10 cellular contexts compared by ENCODE assay signal in genomic region chr6:27333642-27334040, GRCh38. TPM values are rescaled to one million over a fixed set of nuclear protein-coding genes. Genes with fewer than 3 reads are reported as not detected.
DNase-seq lines count a peak whose midpoint lies in the region; ATAC-seq and TF ChIP-seq lines count a peak whose summit lies in the region.
"Had no signal": no experiment of that assay in that cellular context is flagged by ENCODE, and none has a peak within 500 bp of the region (broad histone marks: within the 10 kb centered on the region; RNA-seq: fewer than 3 reads in every experiment).

No MANE protein-coding gene starts in this region.

- ATAC-seq in stimulated activated naive CD8-positive, alpha-beta T cell treated with anti-CD3 and anti-CD28 coated beads, Interleukin-15, Interleukin-2, amounts not matched to agents 100 U/mL and 50 U/mL, for 24 hours: no peak
- no peak for ATAC-seq in activated T-helper 17 cell treated with anti-CD3 and anti-CD28 coated beads, Interleukin-2, amount 50 U/mL, for 72 hours (replicated peaks)
- ATAC-seq in HG02678 (IDR thresholded peaks at IDR 0.05; ENCODE audit: unreplicated experiment): no peak

- H3K4me3 Mint-ChIP-seq in stimulated activated naive CD8-positive, alpha-beta T cell treated with anti-CD3 and anti-CD28 coated beads, Interleukin-15, Interleukin-2, amounts not matched to agents 100 ng/mL and 50 ng/mL, for 24 hours: peak overlapping the region; percentile 89
- H3K4me3 Mint-ChIP-seq in activated T-helper 17 cell treated with anti-CD3 and anti-CD28 coated beads, Interleukin-2, amount 50 U/mL, for 72 hours: peak overlapping the region; percentile 78

- intact Hi-C loops in vagina (cut with DNase I) (no loop called here), posterior cingulate gyrus (cut with DNase I) (no loop called here)

- no peak overlapping the region for H3K27ac Mint-ChIP-seq in stimulated activated naive CD8-positive, alpha-beta T cell treated with anti-CD3 and anti-CD28 coated beads, Interleukin-15, Interleukin-2, amounts not matched to agents 100 ng/mL and 50 ng/mL, for 24 hours
- H3K27ac Mint-ChIP-seq in activated T-helper 17 cell treated with anti-CD3 and anti-CD28 coated beads, Interleukin-2, amount 50 U/mL, for 72 hours: no peak overlapping the region

- H3K36me3 Mint-ChIP-seq in stimulated activated naive CD8-positive, alpha-beta T cell treated with anti-CD3 and anti-CD28 coated beads, Interleukin-15, Interleukin-2, amounts not matched to agents 100 ng/mL and 50 ng/mL, for 24 hours (ENCODE audit: low read depth): peaks cover 5% of the 10 kb centered on the region
- peaks cover 7% of the 10 kb centered on the region for H3K36me3 Mint-ChIP-seq in activated T-helper 17 cell treated with anti-CD3 and anti-CD28 coated beads, Interleukin-2, amount 50 U/mL, for 72 hours (ENCODE audit: low read depth)

- H3K36me3 ChIP-seq in vagina: no peaks in the 10 kb centered on the region
- H3K36me3 ChIP-seq: thoracic aorta had no signal

- peaks cover 18% of the 10 kb centered on the region for H3K4me1 Mint-ChIP-seq in stimulated activated naive CD8-positive, alpha-beta T cell treated with anti-CD3 and anti-CD28 coated beads, Interleukin-15, Interleukin-2, amounts not matched to agents 100 ng/mL and 50 ng/mL, for 24 hours (ENCODE audit: low read depth)
- peaks cover 7% of the 10 kb centered on the region for H3K4me1 Mint-ChIP-seq in activated T-helper 17 cell treated with anti-CD3 and anti-CD28 coated beads, Interleukin-2, amount 50 U/mL, for 72 hours

- H3K27me3 ChIP-seq in vagina: no peaks in the 10 kb centered on the region

- H3K4me3 ChIP-seq in iPS-11a (ENCODE audit: low read depth, low read length): peak overlapping the region; percentile 74
- H3K4me3 ChIP-seq in vagina: peak overlapping the region; percentile 28 to 33

- DNase-seq in stimulated activated naive CD8-positive, alpha-beta T cell treated with anti-CD3 and anti-CD28 coated beads, Interleukin-15, Interleukin-2, amounts not matched to agents 100 U/mL and 50 U/mL, for 24 hours: no peak
- DNase-seq in vagina (ENCODE audit: extremely low spot score in 2 of 2) (no peak), hepatic stellate cell (ENCODE audit: low spot score) (no peak), posterior cingulate gyrus (no peak)
- DNase-seq: NCI-H1694 had no signal

- no peak for TF ChIP-seq CTCF in vagina (IDR thresholded peaks at IDR 0.05)

- H3K27me3 Mint-ChIP-seq in stimulated activated naive CD8-positive, alpha-beta T cell treated with anti-CD3 and anti-CD28 coated beads, Interleukin-15, Interleukin-2, amounts not matched to agents 100 ng/mL and 50 ng/mL, for 24 hours: peaks cover 54% of the 10 kb centered on the region
- H3K27me3 Mint-ChIP-seq in activated T-helper 17 cell treated with anti-CD3 and anti-CD28 coated beads, Interleukin-2, amount 50 U/mL, for 72 hours: peaks cover 36% of the 10 kb centered on the region

- TF ChIP-seq POLR2A in vagina (IDR thresholded peaks at IDR 0.05): no peak

- peaks cover 9% of the 10 kb centered on the region for H3K4me1 ChIP-seq in vagina

- H3K27ac ChIP-seq in vagina: no peak overlapping the region
- H3K27ac ChIP-seq: thoracic aorta had no signal

- H3K9me3 Mint-ChIP-seq in stimulated activated naive CD8-positive, alpha-beta T cell treated with anti-CD3 and anti-CD28 coated beads, Interleukin-15, Interleukin-2, amounts not matched to agents 100 ng/mL and 50 ng/mL, for 24 hours: no peaks in the 10 kb centered on the region
- peaks cover 6% of the 10 kb centered on the region for H3K9me3 Mint-ChIP-seq in activated T-helper 17 cell treated with anti-CD3 and anti-CD28 coated beads, Interleukin-2, amount 50 U/mL, for 72 hours

- H3K9me3 ChIP-seq in vagina: no peaks in the 10 kb centered on the region
- H3K9me3 ChIP-seq: thoracic aorta had no signal

RNA-seq across cellular contexts. Expression of gene POM121L2, which starts 21.6 kb away (rescaled TPM):
- total RNA-seq in activated T-helper 17 cell treated with anti-CD3 and anti-CD28 coated beads, Interleukin-2, amount 50 U/mL, for 72 hours: not detected
- total RNA-seq in vagina: not detected
- total RNA-seq: thoracic aorta had no signal

RNA-seq across cellular contexts. Expression of gene ZNF391, which starts 54.9 kb away (rescaled TPM):
- 1 to 10 TPM; 2.0 to 2.7 TPM for total RNA-seq in activated T-helper 17 cell treated with anti-CD3 and anti-CD28 coated beads, Interleukin-2, amount 50 U/mL, for 72 hours
- total RNA-seq in vagina: 14.2 TPM
